Comparison of ENCODE assay signal across 18 cellular contexts in the genomic region with DNA sequence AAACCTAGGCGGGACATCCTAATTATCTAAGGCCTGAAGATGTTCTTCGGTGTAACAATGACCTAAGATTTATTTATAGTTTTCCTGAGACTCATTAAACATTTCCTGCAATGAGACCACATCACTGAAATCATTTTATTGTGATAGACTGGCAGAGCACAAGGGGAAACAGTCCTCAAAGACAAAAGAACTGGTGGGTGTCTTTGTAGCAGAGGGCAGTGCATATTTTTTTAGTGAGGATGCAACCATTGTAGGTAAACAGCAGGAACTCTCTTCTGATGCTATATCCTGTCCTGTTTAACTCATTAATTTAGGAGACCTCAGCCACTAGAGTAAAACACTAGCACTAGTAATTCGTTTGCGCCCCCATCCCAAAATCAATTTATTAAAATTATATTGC.
"Had no signal": no experiment of that assay in that cellular context is flagged by ENCODE, and none has a peak within 500 bp of the region (broad histone marks: within the 10 kb centered on the region; RNA-seq: fewer than 3 reads in every experiment).

No MANE protein-coding gene starts in this region.

- DNase-seq: activated CD4-positive, alpha-beta T cell treated with anti-CD3 and anti-CD28 coated beads for 1 hour; activated CD8-positive, alpha-beta memory T cell treated with anti-CD3 and anti-CD28 coated beads for 24 hours; activated CD8-positive, alpha-beta memory T cell treated with anti-CD3 and anti-CD28 coated beads, Interleukin-2, amount 50 U/mL, for 48 hours; activated effector memory CD4-positive, alpha-beta T cell treated with anti-CD3 and anti-CD28 coated beads, Interleukin-2, amount 50 U/mL, for 16 hours; activated T-cell treated with anti-CD3 and anti-CD28 coated beads, Interleukin-2, amount 50 U/mL, for 48 hours; adrenal gland; cerebellar nuclear complex; cortex of kidney; effector CD4-positive, alpha-beta T cell; midbrain; posterior cingulate gyrus; stimulated activated CD4-positive, alpha-beta T cell treated with anti-CD3 and anti-CD28 coated beads, Interleukin-15, amount 100 ng/mL, for 24 hours; stimulated activated CD4-positive, alpha-beta T cell treated with anti-CD3 and anti-CD28 coated beads, Interleukin-2, amount 100 ng/mL, for 48 hours; stimulated activated naive CD8-positive, alpha-beta T cell treated with anti-CD3 and anti-CD28 coated beads, Interleukin-15, amount 100 ng/mL, for 72 hours; WERI-Rb-1 had no signal

- H3K27me3 ChIP-seq: adrenal gland, breast epithelium, esophagus muscularis mucosa had no signal

- H3K36me3 ChIP-seq: adrenal gland, breast epithelium, esophagus muscularis mucosa, WERI-Rb-1 had no signal

- ATAC-seq: stimulated activated naive CD8-positive, alpha-beta T cell treated with anti-CD3 and anti-CD28 coated beads, Interleukin-15, amount 100 ng/mL, for 72 hours had no signal

- H3K9me3 ChIP-seq: adrenal gland, breast epithelium, esophagus muscularis mucosa had no signal

- H3K4me3 ChIP-seq: adrenal gland, breast epithelium, esophagus muscularis mucosa, lung had no signal

- H3K27ac ChIP-seq: adrenal gland, breast epithelium, esophagus muscularis mucosa, WERI-Rb-1 had no signal

- H3K4me1 ChIP-seq: adrenal gland, breast epithelium had no signal
